14 cellular contexts compared by ENCODE assay signal in the genomic region with DNA sequence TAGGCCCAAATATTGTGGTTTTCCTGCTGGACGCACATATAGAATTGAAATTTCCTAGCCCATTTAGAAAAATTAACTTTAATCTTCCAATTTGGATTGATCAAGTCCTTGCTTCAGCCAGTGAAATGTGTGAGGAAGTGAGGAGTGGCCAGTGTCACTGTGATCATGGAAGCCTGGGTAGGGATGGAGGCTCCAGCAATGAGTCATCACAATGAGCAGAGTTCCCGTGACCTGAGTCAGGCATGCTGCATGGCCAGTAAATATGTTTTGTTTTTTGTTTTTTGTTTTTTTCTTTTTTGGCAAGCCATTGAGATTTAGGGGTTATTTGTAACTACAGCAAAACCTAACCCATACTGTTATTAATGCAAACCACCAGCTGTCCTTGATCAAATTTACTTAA. TPM values are rescaled to one million over a fixed set of nuclear protein-coding genes. Genes with fewer than 3 reads are reported as not detected.
DNase-seq lines count a peak whose midpoint lies in the region; ATAC-seq and TF ChIP-seq lines count a peak whose summit lies in the region.
"Had no signal": no experiment of that assay in that cellular context is flagged by ENCODE, and none has a peak within 500 bp of the region (broad histone marks: within the 10 kb centered on the region; RNA-seq: fewer than 3 reads in every experiment).

No MANE protein-coding gene starts in this region.

- H3K27ac Mint-ChIP-seq in naive thymus-derived CD4-positive, alpha-beta T cell = no peak overlapping the region
- H3K27ac Mint-ChIP-seq: activated naive CD8-positive, alpha-beta T cell; CD8-positive, alpha-beta memory T cell; natural killer cell treated with Interleukin-12 subunit alpha and Interleukin-12 subunit beta and Interleukin-15 and Interleukin-18, amount 100 ng/mL, for 72 hours; T-helper 1 cell treated with Interleukin-12 subunit alpha and Interleukin-12 subunit beta and Interleukin-4 antibody, amounts not matched to agents 30 μg/mL and 1 μg/mL, for 36 hours had no signal

- no peak overlapping the region for H2BK120ac ChIP-seq in mesenchymal stem cell (ENCODE audit: low read depth, low read length)

- no peaks in the 10 kb centered on the region for H4K20me1 ChIP-seq in MM.1S (ENCODE audit: insufficient read depth, low read length)

- intact Hi-C loops in naive thymus-derived CD4-positive, alpha-beta T cell (cut with micrococcal nuclease) = no loop called here

- no peak overlapping the region for H4K91ac ChIP-seq in mesenchymal stem cell (ENCODE audit: low read length)

- no peak overlapping the region for H3K4me3 ChIP-seq in cardiac fibroblast (replicated peaks in 1 of 2; ENCODE audit: low read depth in 2 of 2, low read length in 2 of 2)
- no peak overlapping the region for H3K4me3 ChIP-seq in mesenchymal stem cell (ENCODE audit: insufficient read depth in 1 of 2, low read depth in 1 of 2, low read length in 2 of 2)
- H3K4me3 ChIP-seq in naive thymus-derived CD4-positive, alpha-beta T cell (ENCODE audit: low read length) = no peak overlapping the region
- H3K4me3 ChIP-seq in MM.1S (ENCODE audit: low read length) = no peak overlapping the region
- H3K4me3 ChIP-seq: GM12878 had no signal

- no peak overlapping the region for H3K23ac ChIP-seq in mesenchymal stem cell (ENCODE audit: low read length in 2 of 2)

- H3K4ac ChIP-seq in mesenchymal stem cell (ENCODE audit: low read depth in 1 of 2, low read length in 2 of 2) = no peak overlapping the region

- H3K36me3 ChIP-seq in mesenchymal stem cell (ENCODE audit: control insufficient read depth in 1 of 2, insufficient read depth in 2 of 2, low read depth in 1 of 2, low read length in 2 of 2) = no peaks in the 10 kb centered on the region
- no peaks in the 10 kb centered on the region for H3K36me3 ChIP-seq in naive thymus-derived CD4-positive, alpha-beta T cell (ENCODE audit: control insufficient read depth in 2 of 3, insufficient read depth in 3 of 3, low read length in 3 of 3)
- no peaks in the 10 kb centered on the region for H3K36me3 ChIP-seq in MM.1S (replicated peaks; ENCODE audit: insufficient read depth, low read length)

- H3F3A ChIP-seq in MM.1S (ENCODE audit: insufficient read depth, low read length) = no peaks in the 10 kb centered on the region

- no peak overlapping the region for H4K8ac ChIP-seq in mesenchymal stem cell (ENCODE audit: low read length)

- H3K4me1 ChIP-seq in mesenchymal stem cell (ENCODE audit: control insufficient read depth, insufficient read depth, low read depth, low read length) = peaks cover 1% of the 10 kb centered on the region
- no peaks in the 10 kb centered on the region for H3K4me1 ChIP-seq in naive thymus-derived CD4-positive, alpha-beta T cell (ENCODE audit: control insufficient read depth in 2 of 2, insufficient read depth in 2 of 2, low read length in 2 of 2)
- no peaks in the 10 kb centered on the region for H3K4me1 ChIP-seq in MM.1S (ENCODE audit: low read length)

- H3K9ac ChIP-seq in mesenchymal stem cell (ENCODE audit: low read length) (no peak overlapping the region), MM.1S (ENCODE audit: low read length) (no peak overlapping the region)

- H3K4me2 ChIP-seq in mesenchymal stem cell (ENCODE audit: low read length, poor library complexity, severe bottlenecking) = no peak overlapping the region
- no peak overlapping the region for H3K4me2 ChIP-seq in MM.1S (ENCODE audit: low read depth, low read length)

- H3K9me3 ChIP-seq in mesenchymal stem cell (ENCODE audit: control insufficient read depth, low read length) = peaks cover 14% of the 10 kb centered on the region
- H3K9me3 ChIP-seq in naive thymus-derived CD4-positive, alpha-beta T cell (ENCODE audit: control insufficient read depth in 2 of 3, low read length in 3 of 3) = no peaks in the 10 kb centered on the region
- H3K9me3 ChIP-seq in MM.1S (replicated peaks; ENCODE audit: insufficient read depth, low read length) = no peaks in the 10 kb centered on the region

- H2BK5ac ChIP-seq in mesenchymal stem cell (ENCODE audit: low read depth, low read length, poor library complexity, severe bottlenecking) = no peak overlapping the region

- H3K4me1 Mint-ChIP-seq in naive thymus-derived CD4-positive, alpha-beta T cell = no peaks in the 10 kb centered on the region
- H3K4me1 Mint-ChIP-seq: CD8-positive, alpha-beta memory T cell had no signal

- no peak overlapping the region for H3K4me3 Mint-ChIP-seq in naive thymus-derived CD4-positive, alpha-beta T cell
- H3K4me3 Mint-ChIP-seq: activated naive CD8-positive, alpha-beta T cell; CD8-positive, alpha-beta memory T cell; natural killer cell treated with Interleukin-12 subunit alpha and Interleukin-12 subunit beta and Interleukin-15 and Interleukin-18, amount 100 ng/mL, for 72 hours; T-helper 1 cell treated with Interleukin-12 subunit alpha and Interleukin-12 subunit beta and Interleukin-4 antibody, amounts not matched to agents 30 μg/mL and 1 μg/mL, for 36 hours had no signal

- H3K14ac ChIP-seq in mesenchymal stem cell (ENCODE audit: low read length in 2 of 2) = no peak overlapping the region

- H2BK15ac ChIP-seq in mesenchymal stem cell (ENCODE audit: low read depth, poor library complexity, severe bottlenecking) = no peak overlapping the region

- no CpG with 5 or more reads among the region's 2 CpGs for WGBS in mesenchymal stem cell

- H3K9me3 Mint-ChIP-seq in naive thymus-derived CD4-positive, alpha-beta T cell = peaks cover 0 to 15% (median 8%) of the 10 kb centered on the region in 11 donors

- CTCF ChIA-PET in naive thymus-derived CD4-positive, alpha-beta T cell (lab: Charles Lee) = no interaction called here

- no peaks in the 10 kb centered on the region for H3K79me2 ChIP-seq in MM.1S (ENCODE audit: low read length)

- H2BK12ac ChIP-seq in mesenchymal stem cell (ENCODE audit: low read length in 2 of 2) = no peak overlapping the region

- POLR2A ChIA-PET in naive thymus-derived CD4-positive, alpha-beta T cell (lab: Charles Lee) = no interaction called here

- TF ChIP-seq CTCF in cardiac fibroblast (IDR thresholded peaks at IDR 0.05; ENCODE audit: low read depth, low read length) = no peak
- TF ChIP-seq CTCF in MM.1S (IDR thresholded peaks at IDR 0.05; ENCODE audit: low read length) = no peak

- H3K27ac ChIP-seq in mesenchymal stem cell (ENCODE audit: low read length, poor library complexity, severe bottlenecking) (no peak overlapping the region), MM.1S (ENCODE audit: low read length) (no peak overlapping the region)
- no peak overlapping the region for H3K27ac ChIP-seq in naive thymus-derived CD4-positive, alpha-beta T cell (ENCODE audit: low read depth, low read length)

- H2AFZ ChIP-seq in mesenchymal stem cell (ENCODE audit: low read depth, low read length) = no peak overlapping the region
- no peak overlapping the region for H2AFZ ChIP-seq in MM.1S (ENCODE audit: low read length)

- peaks cover 0 to 3% (median 0%) of the 10 kb centered on the region in 5 donors for H3K36me3 Mint-ChIP-seq in naive thymus-derived CD4-positive, alpha-beta T cell

- peaks cover 0 to 4% (median 3%) of the 10 kb centered on the region in 5 donors for H3K27me3 Mint-ChIP-seq in naive thymus-derived CD4-positive, alpha-beta T cell

- H3K27me3 ChIP-seq in mesenchymal stem cell (ENCODE audit: control insufficient read depth in 1 of 2, insufficient read depth in 1 of 2, low read length in 2 of 2) (no peaks in the 10 kb centered on the region), MM.1S (replicated peaks; ENCODE audit: insufficient read depth, low read length) (no peaks in the 10 kb centered on the region)
- H3K27me3 ChIP-seq in naive thymus-derived CD4-positive, alpha-beta T cell (ENCODE audit: control insufficient read depth in 2 of 2, insufficient read depth in 2 of 2, low read length in 2 of 2) = no peaks in the 10 kb centered on the region

- no peak overlapping the region for H3K18ac ChIP-seq in mesenchymal stem cell (ENCODE audit: low read depth in 1 of 2, low read length in 2 of 2)

- no peak overlapping the region for H2AK5ac ChIP-seq in mesenchymal stem cell (ENCODE audit: low read length, severe bottlenecking)

- H3K79me1 ChIP-seq in mesenchymal stem cell (replicated peaks; ENCODE audit: low read length, poor library complexity, severe bottlenecking) = no peaks in the 10 kb centered on the region

- DNase-seq in ELR (ENCODE audit: low read depth) (peak; percentile 72), NCI-H69 (lab: John Stamatoyannopoulos, UW) (peak; percentile 2), cardiac fibroblast (ENCODE audit: low read depth in 2 of 2) (peak; percentile 37 to 72), mesenchymal stem cell (peak; percentile 62), MM.1S (no peak), NCI-H2227 (lab: John Stamatoyannopoulos, UW; ENCODE audit: unreplicated experiment) (no peak), SK-N-DZ (ENCODE audit: low spot score) (no peak)
- DNase-seq in naive thymus-derived CD4-positive, alpha-beta T cell = no peak
- DNase-seq: activated CD8-positive, alpha-beta memory T cell treated with anti-CD3 and anti-CD28 coated beads for 24 hours; CD8-positive, alpha-beta memory T cell had no signal

- no peaks in the 10 kb centered on the region for H3K9me2 ChIP-seq in MM.1S (replicated peaks; ENCODE audit: insufficient read depth, low read length)

- ATAC-seq in naive thymus-derived CD4-positive, alpha-beta T cell = no peak
- ATAC-seq: GM12878; natural killer cell treated with Interleukin-12 subunit alpha and Interleukin-12 subunit beta and Interleukin-15 and Interleukin-18, amount 100 ng/mL, for 72 hours had no signal

RNA-seq across cellular contexts. Expression of a gene that starts 52.1 kb away (rescaled TPM):
- 65.0 TPM for polyA plus RNA-seq in mesenchymal stem cell (2013, experiment 1 of 2)
- 67.1 TPM for polyA plus RNA-seq in mesenchymal stem cell (2013, experiment 2 of 2)
- 100 to 1,000 TPM in 4 of 5 experiments, 10 to 100 TPM in 1; 73.1 to 317 (median 133) TPM for total RNA-seq in naive thymus-derived CD4-positive, alpha-beta T cell
- 10 to 100 TPM; 75.0 to 86.7 TPM for polyA plus RNA-seq in naive thymus-derived CD4-positive, alpha-beta T cell
- 23.2 and 36.2 TPM in 2 replicates for polyA plus RNA-seq in SK-N-DZ (2014; cell fraction: cytosol; rRNA removed)
- 16.2 and 23.6 TPM in 2 replicates for polyA plus RNA-seq in SK-N-DZ (2014; cell fraction: nucleus; rRNA removed)

Comparison
In these comparisons a context has a peak if more than half of its experiments do, and no peak if none do; other contexts are left out.
1. DNase-seq: peak in ELR (single experiment), NCI-H69 (single experiment), cardiac fibroblast (2 of 2) and mesenchymal stem cell (single experiment); none in naive thymus-derived CD4-positive, alpha-beta T cell (0 of 9), MM.1S (single experiment), NCI-H2227 (single experiment) and SK-N-DZ (single experiment).